ENCODE assay signal across 10 cellular contexts in the genomic region with DNA sequence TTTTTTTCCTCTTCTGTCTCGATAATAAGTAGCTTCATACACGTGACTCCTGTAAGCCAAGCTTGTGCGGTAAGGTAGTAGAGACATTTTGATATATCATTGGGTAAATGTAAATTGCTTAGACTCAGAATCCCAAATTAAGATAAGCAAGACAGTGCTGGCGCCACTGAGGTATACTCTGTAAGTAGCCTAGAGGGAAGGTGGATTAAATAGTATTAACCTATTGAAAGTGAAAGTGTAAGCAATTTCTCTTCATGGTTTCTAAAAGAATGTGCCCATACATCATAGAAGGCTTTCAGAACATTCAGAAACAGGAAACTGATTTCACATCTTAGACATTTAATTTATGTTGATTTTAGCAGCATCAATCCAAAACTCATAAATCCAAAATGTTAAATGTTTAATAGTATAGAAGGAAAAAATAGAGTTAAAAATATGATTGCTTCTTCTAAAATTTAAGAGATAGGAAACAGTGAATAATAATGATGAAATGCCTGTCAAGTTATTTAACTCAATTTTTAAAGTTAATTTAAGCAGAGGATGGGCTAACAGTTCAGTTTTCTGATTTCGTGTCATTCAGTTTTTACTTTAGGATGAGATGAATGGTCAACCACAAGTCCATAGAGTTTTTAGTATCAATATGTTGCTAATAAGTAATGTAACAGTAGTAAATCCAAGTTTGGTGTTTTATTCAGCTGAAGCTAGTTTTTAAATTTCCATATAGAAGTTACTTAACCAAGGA. TPM values are rescaled to one million over a fixed set of nuclear protein-coding genes. Genes with fewer than 3 reads are reported as not detected.
A peak's percentile ranks its signal among the peaks of the same experiment; 100 is the strongest.
DNase-seq lines count a peak whose midpoint lies in the region; ATAC-seq and TF ChIP-seq lines count a peak whose summit lies in the region.
"Had no signal": no experiment of that assay in that cellular context is flagged by ENCODE, and none has a peak within 500 bp of the region (broad histone marks: within the 10 kb centered on the region; RNA-seq: fewer than 3 reads in every experiment).

No MANE protein-coding gene starts in this region.

- peak; percentile 77 for ATAC-seq in activated CD8-positive, alpha-beta memory T cell treated with anti-CD3 and anti-CD28 coated beads, Interleukin-2, amount 10 ng/mL, durations not matched to agents 7 days and 5 days
- ATAC-seq in HG03064 (IDR thresholded peaks at IDR 0.05; ENCODE audit: low read depth, unreplicated experiment) = peak; percentile 84
- peak; percentile 46 for ATAC-seq in T-helper 17 cell
- no peak for ATAC-seq in PC-3

- no peak overlapping the region for H3K4me3 ChIP-seq in PC-3 (ENCODE audit: low read length)

- no peaks in the 10 kb centered on the region for H3K27me3 ChIP-seq in PC-3 (ENCODE audit: low read length)

- no peak overlapping the region for H3K27ac ChIP-seq in PC-3 (ENCODE audit: low read length)

- intact Hi-C loops in PC-3 (cut with micrococcal nuclease) = loop anchor here (2.0 to 10.0 kb wide), 2 partner anchors 69 to 209 kb away; no protein-coding TSS in a partner anchor

- no peaks in the 10 kb centered on the region for H3K79me2 ChIP-seq in PC-3 (ENCODE audit: low read length)

- H3K9me3 ChIP-seq in T-helper 17 cell (ENCODE audit: control insufficient read depth, low read length, poor library complexity, severe bottlenecking) (no peaks in the 10 kb centered on the region), PC-3 (ENCODE audit: low read length) (no peaks in the 10 kb centered on the region)

- in situ Hi-C loops in G401 (cut with HindIII; ENCODE audit: low sequenced_read_pairs) = no loop called here

- H3K36me3 ChIP-seq in PC-3 (ENCODE audit: low read depth, low read length) = no peaks in the 10 kb centered on the region

- peaks cover 9% of the 10 kb centered on the region for H3K27me3 Mint-ChIP-seq in activated CD8-positive, alpha-beta memory T cell treated with anti-CD3 and anti-CD28 coated beads, Interleukin-2, amount 10 ng/mL, durations not matched to agents 7 days and 5 days
- peaks cover 13% of the 10 kb centered on the region for H3K27me3 Mint-ChIP-seq in T-helper 17 cell
- H3K27me3 Mint-ChIP-seq in stimulated activated naive CD8-positive, alpha-beta T cell treated with anti-CD3 and anti-CD28 coated beads, Interleukin-15, Interleukin-2, amounts not matched to agents 100 ng/mL and 50 ng/mL, for 24 hours = no peaks in the 10 kb centered on the region

- H3F3A ChIP-seq in PC-3 (ENCODE audit: low read length, unreplicated experiment) = no peaks in the 10 kb centered on the region

- no peak for DNase-seq in activated CD8-positive, alpha-beta memory T cell treated with anti-CD3 and anti-CD28 coated beads, Interleukin-2, amount 10 ng/mL, durations not matched to agents 7 days and 5 days
- no peak for DNase-seq in activated CD8-positive, alpha-beta memory T cell treated with anti-CD3 and anti-CD28 coated beads, Interleukin-2, amount 50 U/mL, for 48 hours
- DNase-seq in T-helper 17 cell (no peak), PC-3 (no peak), G401 (ENCODE audit: low spot score) (no peak)
- DNase-seq in stimulated activated CD4-positive, alpha-beta T cell treated with anti-CD3 and anti-CD28 coated beads, Interleukin-1b, Interleukin-23, amount 100 ng/mL, for 48 hours = no peak
- DNase-seq: foreskin melanocyte had no signal

- H3K4me2 ChIP-seq in PC-3 (ENCODE audit: low read length) = no peak overlapping the region

- H3K4me3 Mint-ChIP-seq in activated CD8-positive, alpha-beta memory T cell treated with anti-CD3 and anti-CD28 coated beads, Interleukin-2, amount 10 ng/mL, durations not matched to agents 7 days and 5 days = peak overlapping the region; percentile 54
- H3K4me3 Mint-ChIP-seq in T-helper 17 cell = peak overlapping the region; percentile 80
- peak overlapping the region; percentile 21 for H3K4me3 Mint-ChIP-seq in stimulated activated naive CD8-positive, alpha-beta T cell treated with anti-CD3 and anti-CD28 coated beads, Interleukin-15, Interleukin-2, amounts not matched to agents 100 ng/mL and 50 ng/mL, for 24 hours

- no TSS peak for BruUV-seq in PC-3 (replicated peaks; lab: Mats Ljungman, UMichigan)

- H3K27ac Mint-ChIP-seq in activated CD8-positive, alpha-beta memory T cell treated with anti-CD3 and anti-CD28 coated beads, Interleukin-2, amount 10 ng/mL, durations not matched to agents 7 days and 5 days = peak overlapping the region; percentile 80
- peak overlapping the region; percentile 66 for H3K27ac Mint-ChIP-seq in T-helper 17 cell
- H3K27ac Mint-ChIP-seq in stimulated activated naive CD8-positive, alpha-beta T cell treated with anti-CD3 and anti-CD28 coated beads, Interleukin-15, Interleukin-2, amounts not matched to agents 100 ng/mL and 50 ng/mL, for 24 hours = peak overlapping the region; percentile 10

- no peak for TF ChIP-seq CTCF in PC-3 (conservative IDR thresholded peaks at IDR 0.05; ENCODE audit: low read depth, low read length)

- no peaks in the 10 kb centered on the region for H3K4me1 ChIP-seq in PC-3 (ENCODE audit: insufficient read depth, low read length)

- POLR2A ChIA-PET in PC-3 (lab: Charles Lee; ENCODE audit: unreplicated experiment) = interaction anchor here (0.6 kb wide), 1 partner anchor 98 kb away, joined by 3 read pairs; no protein-coding TSS in a partner anchor

- no peaks in the 10 kb centered on the region for H3K36me3 Mint-ChIP-seq in activated CD8-positive, alpha-beta memory T cell treated with anti-CD3 and anti-CD28 coated beads, Interleukin-2, amount 10 ng/mL, durations not matched to agents 7 days and 5 days
- H3K36me3 Mint-ChIP-seq in T-helper 17 cell (ENCODE audit: low read depth) = no peaks in the 10 kb centered on the region
- no peaks in the 10 kb centered on the region for H3K36me3 Mint-ChIP-seq in stimulated activated naive CD8-positive, alpha-beta T cell treated with anti-CD3 and anti-CD28 coated beads, Interleukin-15, Interleukin-2, amounts not matched to agents 100 ng/mL and 50 ng/mL, for 24 hours (ENCODE audit: low read depth)

- H3K4me1 Mint-ChIP-seq in activated CD8-positive, alpha-beta memory T cell treated with anti-CD3 and anti-CD28 coated beads, Interleukin-2, amount 10 ng/mL, durations not matched to agents 7 days and 5 days = peaks cover 18% of the 10 kb centered on the region
- peaks cover 7% of the 10 kb centered on the region for H3K4me1 Mint-ChIP-seq in T-helper 17 cell
- peaks cover 21% of the 10 kb centered on the region for H3K4me1 Mint-ChIP-seq in stimulated activated naive CD8-positive, alpha-beta T cell treated with anti-CD3 and anti-CD28 coated beads, Interleukin-15, Interleukin-2, amounts not matched to agents 100 ng/mL and 50 ng/mL, for 24 hours (ENCODE audit: low read depth)

- no peak overlapping the region for H3K9ac ChIP-seq in PC-3 (ENCODE audit: low read length)

- no peaks in the 10 kb centered on the region for H3K9me2 ChIP-seq in PC-3 (replicated peaks; ENCODE audit: low read length)

- CTCF ChIA-PET in activated CD8-positive, alpha-beta memory T cell treated with anti-CD3 and anti-CD28 coated beads, Interleukin-2, amount 10 ng/mL, durations not matched to agents 7 days and 5 days (lab: Charles Lee) = interaction anchor here (2.3 to 3.5 kb wide), 4 partner anchors 10 to 489 kb away, joined by 6 to 49 read pairs (median 14); no protein-coding TSS in a partner anchor
- CTCF ChIA-PET in PC-3 (lab: Charles Lee) = interaction anchor here (0.6 kb wide), 1 partner anchor 486 kb away, joined by 3 read pairs; no protein-coding TSS in a partner anchor

- H4K20me1 ChIP-seq in PC-3 (ENCODE audit: low read length) = no peaks in the 10 kb centered on the region

- H2AFZ ChIP-seq in PC-3 (ENCODE audit: low read length) = no peak overlapping the region

- no peaks in the 10 kb centered on the region for H3K9me3 Mint-ChIP-seq in activated CD8-positive, alpha-beta memory T cell treated with anti-CD3 and anti-CD28 coated beads, Interleukin-2, amount 10 ng/mL, durations not matched to agents 7 days and 5 days (ENCODE audit: low read depth)
- no peaks in the 10 kb centered on the region for H3K9me3 Mint-ChIP-seq in stimulated activated naive CD8-positive, alpha-beta T cell treated with anti-CD3 and anti-CD28 coated beads, Interleukin-15, Interleukin-2, amounts not matched to agents 100 ng/mL and 50 ng/mL, for 24 hours

RNA-seq across cellular contexts. Expression of a gene that starts 36.8 kb away (rescaled TPM):
- not detected for total RNA-seq in activated CD8-positive, alpha-beta memory T cell treated with anti-CD3 and anti-CD28 coated beads, Interleukin-2, amount 10 ng/mL, durations not matched to agents 7 days and 5 days
- not detected for total RNA-seq in T-helper 17 cell
- total RNA-seq in PC-3 (2014; rRNA removed) = not detected in 2 replicates
- total RNA-seq in G401 (2014; rRNA removed; shearing (Covaris generic)) = not detected in 2 replicates
- total RNA-seq: skeletal muscle tissue had no signal

Comparison
In these comparisons a context has a peak if more than half of its experiments do, and no peak if none do; other contexts are left out.
1. H3K27ac Mint-ChIP-seq: peak in every context shown above with its lines; median percentile 80 in activated CD8-positive, alpha-beta memory T cell treated with anti-CD3 and anti-CD28 coated beads, Interleukin-2, amount 10 ng/mL, durations not matched to agents 7 days and 5 days; 66 in T-helper 17 cell; 10 in stimulated activated naive CD8-positive, alpha-beta T cell treated with anti-CD3 and anti-CD28 coated beads, Interleukin-15, Interleukin-2, amounts not matched to agents 100 ng/mL and 50 ng/mL, for 24 hours.
2. H3K4me3 Mint-ChIP-seq: peak in every context shown above with its lines; median percentile 80 in T-helper 17 cell; 54 in activated CD8-positive, alpha-beta memory T cell treated with anti-CD3 and anti-CD28 coated beads, Interleukin-2, amount 10 ng/mL, durations not matched to agents 7 days and 5 days; 21 in stimulated activated naive CD8-positive, alpha-beta T cell treated with anti-CD3 and anti-CD28 coated beads, Interleukin-15, Interleukin-2, amounts not matched to agents 100 ng/mL and 50 ng/mL, for 24 hours.